In genomic region chr7:628041-628763, GRCh38 we compare ENCODE assay signal across 25 cellular contexts.
"Had no signal": no experiment of that assay in that cellular context is flagged by ENCODE, and none has a peak within 500 bp of the region (broad histone marks: within the 10 kb centered on the region; RNA-seq: fewer than 3 reads in every experiment).

No MANE protein-coding gene starts in this region.

- H3K36me3 ChIP-seq: brain microvascular endothelial cell, gastroesophageal sphincter, transverse colon had no signal

- H3K9me3 ChIP-seq: testis, transverse colon had no signal

- H2AFZ ChIP-seq: parathyroid adenoma had no signal

- H3K9ac ChIP-seq: parathyroid adenoma had no signal

- H3K27me3 ChIP-seq: brain microvascular endothelial cell, gastroesophageal sphincter, testis, transverse colon had no signal

- H3K4me1 Mint-ChIP-seq: activated naive CD4-positive, alpha-beta T cell treated with anti-CD3 and anti-CD28 coated beads, Interleukin-2, amount 10 ng/mL, durations not matched to agents 7 days and 5 days; activated naive CD8-positive, alpha-beta T cell treated with anti-CD3 and anti-CD28 coated beads, Interleukin-2, amount 10 ng/mL, durations not matched to agents 7 days and 5 days; mesothelial cell of epicardium had no signal

- H3K4me1 ChIP-seq: gastroesophageal sphincter, parathyroid adenoma, psoas muscle, testis had no signal

- ATAC-seq: activated T-cell treated with anti-CD3 and anti-CD28 coated beads, Interleukin-2, amount 50 U/mL, for 72 hours; gastroesophageal sphincter; left colon; naive thymus-derived CD8-positive, alpha-beta T cell; psoas muscle; stimulated activated naive CD8-positive, alpha-beta T cell treated with anti-CD3 and anti-CD28 coated beads, Interleukin-15, Interleukin-2, amounts not matched to agents 100 U/mL and 50 U/mL, for 24 hours had no signal

- H3K27me3 Mint-ChIP-seq: activated naive CD4-positive, alpha-beta T cell treated with anti-CD3 and anti-CD28 coated beads, Interleukin-2, amount 10 ng/mL, durations not matched to agents 7 days and 5 days; activated naive CD8-positive, alpha-beta T cell treated with anti-CD3 and anti-CD28 coated beads, Interleukin-2, amount 10 ng/mL, durations not matched to agents 7 days and 5 days; naive thymus-derived CD8-positive, alpha-beta T cell had no signal

- H3K27ac ChIP-seq: brain microvascular endothelial cell, coronary artery, gastroesophageal sphincter, parathyroid adenoma, psoas muscle, testis, transverse colon, VCaP had no signal

- H3K27ac Mint-ChIP-seq: activated naive CD4-positive, alpha-beta T cell treated with anti-CD3 and anti-CD28 coated beads, Interleukin-2, amount 10 ng/mL, durations not matched to agents 7 days and 5 days; activated naive CD8-positive, alpha-beta T cell treated with anti-CD3 and anti-CD28 coated beads, Interleukin-2, amount 10 ng/mL, durations not matched to agents 7 days and 5 days; activated T-cell treated with anti-CD3 and anti-CD28 coated beads, Interleukin-2, amount 50 U/mL, for 72 hours; mesothelial cell of epicardium had no signal

- H3K79me2 ChIP-seq: parathyroid adenoma had no signal

- FAIRE-seq: astrocyte, endothelial cell of umbilical vein, keratinocyte, TTC549 had no signal

- H3K4me3 ChIP-seq: coronary artery, gastroesophageal sphincter, psoas muscle, testis, transverse colon had no signal

- DNase-seq: activated CD4-positive, alpha-beta T cell treated with anti-CD3 and anti-CD28 coated beads for 4 hours; activated CD4-positive, alpha-beta T cell treated with anti-CD3 and anti-CD28 coated beads, Interleukin-2, amount 50 U/mL, for 4 hours; activated naive CD4-positive, alpha-beta T cell treated with anti-CD3 and anti-CD28 coated beads, Interleukin-2, amount 10 ng/mL, durations not matched to agents 7 days and 5 days; activated naive CD8-positive, alpha-beta T cell treated with anti-CD3 and anti-CD28 coated beads, Interleukin-2, amount 10 ng/mL, durations not matched to agents 7 days and 5 days; activated T-cell treated with anti-CD3 and anti-CD28 coated beads for 4 hours; activated T-cell treated with anti-CD3 and anti-CD28 coated beads, Interleukin-2, amount 50 U/mL, for 72 hours; brain microvascular endothelial cell; hippocampal formation; left colon; psoas muscle; stimulated activated CD4-positive, alpha-beta T cell treated with anti-CD3 and anti-CD28 coated beads, Interleukin-4, amount 100 ng/mL, for 1 hour; stimulated activated naive CD8-positive, alpha-beta T cell treated with anti-CD3 and anti-CD28 coated beads, Interleukin-15, Interleukin-2, amounts not matched to agents 100 U/mL and 50 U/mL, for 24 hours; T-helper 9 cell; testis; transverse colon had no signal

- H3K4me3 Mint-ChIP-seq: activated naive CD4-positive, alpha-beta T cell treated with anti-CD3 and anti-CD28 coated beads, Interleukin-2, amount 10 ng/mL, durations not matched to agents 7 days and 5 days; activated naive CD8-positive, alpha-beta T cell treated with anti-CD3 and anti-CD28 coated beads, Interleukin-2, amount 10 ng/mL, durations not matched to agents 7 days and 5 days; activated T-cell treated with anti-CD3 and anti-CD28 coated beads, Interleukin-2, amount 50 U/mL, for 72 hours; mesothelial cell of epicardium; naive thymus-derived CD8-positive, alpha-beta T cell had no signal
